In the genomic region with DNA sequence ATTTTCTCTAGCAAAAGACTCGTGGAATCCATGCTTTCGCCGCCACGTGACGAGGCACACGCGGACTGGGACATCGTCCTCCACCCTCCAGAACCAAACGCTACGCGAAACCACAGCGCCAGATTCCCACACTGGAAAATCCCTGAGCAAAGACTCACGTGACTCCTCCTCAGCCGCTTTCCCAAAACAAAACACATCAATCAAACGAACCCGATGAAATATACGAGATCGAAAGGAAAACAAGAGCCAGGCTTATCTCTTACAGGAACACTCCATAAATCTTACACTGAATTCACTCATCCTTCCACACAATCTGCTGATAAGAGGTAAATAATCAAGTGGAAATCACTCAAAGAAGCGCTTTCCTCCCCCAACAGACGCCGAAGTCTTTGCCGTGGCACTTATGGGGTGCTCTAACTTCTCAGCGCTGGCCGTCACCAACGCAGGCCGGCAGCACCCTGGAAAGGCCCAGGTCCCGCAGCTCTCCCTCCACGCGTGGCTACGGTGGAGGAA, we compare ENCODE assay signal across 11 cellular contexts. TPM values are rescaled to one million over a fixed set of nuclear protein-coding genes. Genes with fewer than 3 reads are reported as not detected.
A peak's percentile ranks its signal among the peaks of the same experiment; 100 is the strongest.
DNase-seq lines count a peak whose midpoint lies in the region; ATAC-seq and TF ChIP-seq lines count a peak whose summit lies in the region.
"Had no signal": no experiment of that assay in that cellular context is flagged by ENCODE, and none has a peak within 500 bp of the region (broad histone marks: within the 10 kb centered on the region; RNA-seq: fewer than 3 reads in every experiment).

No MANE protein-coding gene starts in this region.

- no peak for TF ChIP-seq CTCF in coronary artery (IDR thresholded peaks at IDR 0.05)
- TF ChIP-seq CTCF in smooth muscle cell (IDR thresholded peaks at IDR 0.05; ENCODE audit: borderline replicate concordance, insufficient read depth, poor library complexity, severe bottlenecking): no peak

- WGBS in smooth muscle cell (ENCODE audit: low lambda C conversion rate): 60% methylated on average over 30 of the region's 30 CpGs

- POLR2A ChIA-PET in HEK293T (lab: Yijun Ruan, JAX): interaction anchor here (0.5 to 1.1 kb wide), 2 partner anchors 266 to 359 kb away, joined by 3 read pairs; a partner anchor contains a TSS

- H3K9ac ChIP-seq in smooth muscle cell (ENCODE audit: low read depth): peak overlapping the region; percentile 15

- CTCF ChIA-PET in HEK293T (lab: Yijun Ruan, JAX): no interaction called here

- H4K20me1 ChIP-seq in smooth muscle cell (ENCODE audit: low read depth): peaks cover 98% of the 10 kb centered on the region

- peak overlapping the region; percentile 70 for H3K4me2 ChIP-seq in smooth muscle cell

- H3K27me3 ChIP-seq in smooth muscle cell (ENCODE audit: low read depth): no peaks in the 10 kb centered on the region

- H3K4me3 ChIP-seq in coronary artery: peak overlapping the region; percentile 75
- peak overlapping the region; percentile 29 for H3K4me3 ChIP-seq in smooth muscle cell

- ATAC-seq in HG03108 (IDR thresholded peaks at IDR 0.05; ENCODE audit: unreplicated experiment): no peak
- no peak for ATAC-seq in HG03378 (IDR thresholded peaks at IDR 0.05; ENCODE audit: unreplicated experiment)

- peak; percentile 75 for DNase-seq in HEK293T (ENCODE audit: extremely low spot score)
- no peak for DNase-seq in coronary artery (ENCODE audit: low spot score)
- peak; percentile 66 for DNase-seq in left kidney (ENCODE audit: low read depth, low spot score)
- no peak for DNase-seq in smooth muscle cell (lab: John Stamatoyannopoulos, UW; ENCODE audit: unreplicated experiment)
- no peak for DNase-seq in inferior parietal cortex (ENCODE audit: extremely low spot score)
- no peak for DNase-seq in NCI-H2171 treated with DMSO at 0.1 percent for 48 hours (lab: John Stamatoyannopoulos, UW)
- DNase-seq: activated T-cell treated with anti-CD3 and anti-CD28 coated beads, Interleukin-2, amount 50 U/mL, for 48 hours; caudate nucleus; RPMI8226 had no signal

- H3K9me3 ChIP-seq in smooth muscle cell (replicated peaks; ENCODE audit: low read depth): no peaks in the 10 kb centered on the region

- H3K79me2 ChIP-seq in smooth muscle cell (ENCODE audit: low read depth): peaks cover 92% of the 10 kb centered on the region

- peaks cover 10% of the 10 kb centered on the region for H3K4me1 ChIP-seq in smooth muscle cell (ENCODE audit: low read depth)

- H3K27ac ChIP-seq in coronary artery: peak overlapping the region; percentile 73 to 77
- peak overlapping the region; percentile 59 for H3K27ac ChIP-seq in smooth muscle cell (ENCODE audit: low read depth)

- no peak overlapping the region for H2AFZ ChIP-seq in smooth muscle cell (ENCODE audit: low read depth)

- H3F3A ChIP-seq in smooth muscle cell (ENCODE audit: low read depth): peaks cover 16% of the 10 kb centered on the region

- H3K36me3 ChIP-seq in smooth muscle cell (ENCODE audit: low read depth): no peaks in the 10 kb centered on the region

TF ChIP-seq in HEK293T, 16 proteins besides CTCF, POLR2A, EP300 and RAD21:
- no peak for TF ChIP-seq ARNT (IDR thresholded peaks at IDR 0.05)
- no peak for TF ChIP-seq HDGF (IDR thresholded peaks at IDR 0.05; ENCODE audit: borderline replicate concordance)
- TF ChIP-seq TARDBP (IDR thresholded peaks at IDR 0.05): no peak; the same call in 1 of the 2 replicates
- no peak for TF ChIP-seq ZNF384 (IDR thresholded peaks at IDR 0.05)
- TF ChIP-seq BHLHE40 (IDR thresholded peaks at IDR 0.05; ENCODE audit: borderline replicate concordance): no peak
- no peak for TF ChIP-seq LEF1 (IDR thresholded peaks at IDR 0.05; ENCODE audit: borderline replicate concordance)
- TF ChIP-seq NFRKB (IDR thresholded peaks at IDR 0.05): no peak
- TF ChIP-seq, protein P1, sequence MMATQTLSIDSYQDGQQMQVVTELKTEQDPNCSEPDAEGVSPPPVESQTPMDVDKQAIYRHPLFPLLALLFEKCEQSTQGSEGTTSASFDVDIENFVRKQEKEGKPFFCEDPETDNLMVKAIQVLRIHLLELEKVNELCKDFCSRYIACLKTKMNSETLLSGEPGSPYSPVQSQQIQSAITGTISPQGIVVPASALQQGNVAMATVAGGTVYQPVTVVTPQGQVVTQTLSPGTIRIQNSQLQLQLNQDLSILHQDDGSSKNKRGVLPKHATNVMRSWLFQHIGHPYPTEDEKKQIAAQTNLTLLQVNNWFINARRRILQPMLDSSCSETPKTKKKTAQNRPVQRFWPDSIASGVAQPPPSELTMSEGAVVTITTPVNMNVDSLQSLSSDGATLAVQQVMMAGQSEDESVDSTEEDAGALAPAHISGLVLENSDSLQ (IDR thresholded peaks at IDR 0.05): peak; percentile 96
- no peak for TF ChIP-seq ELF4 (IDR thresholded peaks at IDR 0.05)
- TF ChIP-seq FOXK2 (IDR thresholded peaks at IDR 0.05): no peak
- no peak for TF ChIP-seq FOXM1 (IDR thresholded peaks at IDR 0.05; ENCODE audit: borderline replicate concordance)
- TF ChIP-seq CTBP1 (IDR thresholded peaks at IDR 0.05; ENCODE audit: borderline replicate concordance): peak; percentile 98
- no peak for TF ChIP-seq SP1 (IDR thresholded peaks at IDR 0.05)
- no peak for TF ChIP-seq FOXA1 (IDR thresholded peaks at IDR 0.05)
- TF ChIP-seq L3MBTL2 (conservative IDR thresholded peaks at IDR 0.05): peak; percentile 96

RNA-seq across cellular contexts. Expression of a gene that starts 23.8 kb away (rescaled TPM):
- total RNA-seq in smooth muscle cell: 14.1 and 15.3 TPM in 2 replicates
- polyA plus RNA-seq in smooth muscle cell: 14.5 and 14.9 TPM in 2 replicates

Comparison
In these comparisons a context has a peak if more than half of its experiments do, and no peak if none do; other contexts are left out.
1. DNase-seq: peak in HEK293T (single experiment) and left kidney (single experiment); none in coronary artery (single experiment), smooth muscle cell (single experiment), inferior parietal cortex (single experiment) and NCI-H2171 treated with DMSO at 0.1 percent for 48 hours (single experiment).